6 cellular contexts compared by ENCODE assay signal in genomic region chr16:29824589-29825144, GRCh38.
DNase-seq lines count a peak whose midpoint lies in the region; ATAC-seq and TF ChIP-seq lines count a peak whose summit lies in the region.

No MANE protein-coding gene starts in this region.

- peak overlapping the region; percentile 33 for H3K27ac Mint-ChIP-seq in nephron progenitor cell

- no peak overlapping the region for H3K4me3 ChIP-seq in astrocyte of the spinal cord (ENCODE audit: low read depth, low read length)

- peaks cover 3% of the 10 kb centered on the region for H3K27me3 Mint-ChIP-seq in nephron progenitor cell (ENCODE audit: low read depth, poor library complexity)

- H3K4me1 Mint-ChIP-seq in nephron progenitor cell = peaks cover 34% of the 10 kb centered on the region

- ATAC-seq in GM19397 (IDR thresholded peaks at IDR 0.05; ENCODE audit: unreplicated experiment) = no peak

- peaks cover 3% of the 10 kb centered on the region for H3K36me3 Mint-ChIP-seq in nephron progenitor cell (ENCODE audit: low read depth)

- DNase-seq in HCEC 1CT (peak; percentile 93), astrocyte of the spinal cord (ENCODE audit: low read depth, low spot score) (peak; percentile 77), nephron progenitor cell (no peak), NCI-H1694 treated with DMSO at 0.1 percent for 48 hours (lab: John Stamatoyannopoulos, UW) (no peak)
- no peak for DNase-seq in central memory CD4-positive, alpha-beta T cell

- H3K9me3 Mint-ChIP-seq in nephron progenitor cell = no peaks in the 10 kb centered on the region

- H3K4me3 Mint-ChIP-seq in nephron progenitor cell = no peak overlapping the region

- in situ Hi-C loops in astrocyte of the spinal cord (cut with HindIII; ENCODE audit: low sequenced_read_pairs) = no loop called here

- TF ChIP-seq CTCF in astrocyte of the spinal cord (IDR thresholded peaks at IDR 0.05; ENCODE audit: low read depth, low read length) = no peak
- TF ChIP-seq CTCF in nephron progenitor cell (IDR thresholded peaks at IDR 0.05) = no peak

Comparison
In these comparisons a context has a peak if more than half of its experiments do, and no peak if none do; other contexts are left out.
1. DNase-seq: peak in HCEC 1CT (single experiment) and astrocyte of the spinal cord (single experiment); none in nephron progenitor cell (single experiment), central memory CD4-positive, alpha-beta T cell (single experiment) and NCI-H1694 treated with DMSO at 0.1 percent for 48 hours (single experiment).